Comparison of ENCODE assay signal across 9 cellular contexts in the genomic region with DNA sequence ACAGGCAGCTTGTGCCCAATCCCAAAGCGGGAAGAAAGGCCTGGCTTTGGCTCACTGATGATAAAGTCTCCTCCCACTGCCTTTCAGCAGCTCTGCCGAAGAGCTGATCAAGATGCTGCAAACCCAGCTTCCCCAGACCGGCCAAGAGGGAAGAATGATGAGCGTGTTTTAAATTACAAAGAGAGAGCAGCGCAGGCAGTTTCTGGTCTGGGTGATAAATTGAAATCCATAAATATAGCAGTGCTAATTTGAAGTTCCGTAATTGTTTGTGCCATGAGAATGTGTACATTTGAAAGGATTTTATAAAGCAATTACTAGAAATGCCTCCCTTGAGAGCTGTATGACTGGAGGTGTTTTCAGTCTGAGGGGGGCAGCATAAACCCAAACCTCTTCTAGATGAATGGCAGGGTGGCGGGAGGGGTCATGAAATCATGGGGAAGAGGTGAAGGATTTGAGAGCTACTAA.
DNase-seq lines count a peak whose midpoint lies in the region; ATAC-seq and TF ChIP-seq lines count a peak whose summit lies in the region.
"Had no signal": no experiment of that assay in that cellular context is flagged by ENCODE, and none has a peak within 500 bp of the region (broad histone marks: within the 10 kb centered on the region; RNA-seq: fewer than 3 reads in every experiment).

No MANE protein-coding gene starts in this region.

- no peaks in the 10 kb centered on the region for H3K4me1 Mint-ChIP-seq in T-cell
- H3K4me1 Mint-ChIP-seq: CD14-positive monocyte had no signal

- no peaks in the 10 kb centered on the region for H3K36me3 Mint-ChIP-seq in T-cell
- H3K36me3 Mint-ChIP-seq: CD14-positive monocyte had no signal

- no peak for TF ChIP-seq CTCF in astrocyte of the spinal cord (IDR thresholded peaks at IDR 0.05; ENCODE audit: low read depth, low read length)

- no peak overlapping the region for H3K4me3 Mint-ChIP-seq in T-cell
- H3K4me3 Mint-ChIP-seq: CD14-positive monocyte had no signal

- DNase-seq in DMS153 (lab: John Stamatoyannopoulos, UW) (peak; percentile 67), NCI-H146 treated with DMSO at 0.1 percent for 48 hours (lab: John Stamatoyannopoulos, UW; ENCODE audit: unreplicated experiment) (peak; percentile 56), astrocyte of the spinal cord (ENCODE audit: low read depth, low spot score) (peak; percentile 12), left colon (no peak), T-cell (no peak)
- no peak for DNase-seq in central memory CD4-positive, alpha-beta T cell

- intact Hi-C loops in left colon (cut with DNase I, micrococcal nuclease) = loop anchor here in 1 of 2 donors (10.0 kb wide), 1 partner anchor 270 kb away; no protein-coding TSS in a partner anchor

- peaks cover 3 to 9% of the 10 kb centered on the region in 2 donors for H3K27me3 Mint-ChIP-seq in T-cell

- ATAC-seq in left colon (peak; percentile 34), GM18498 (IDR thresholded peaks at IDR 0.05; ENCODE audit: unreplicated experiment) (no peak), HG03139 (IDR thresholded peaks at IDR 0.05; ENCODE audit: unreplicated experiment) (no peak), T-cell (replicated peaks in 1 of 4) (no peak)

- no peak overlapping the region for H3K27ac Mint-ChIP-seq in T-cell
- H3K27ac Mint-ChIP-seq: CD14-positive monocyte had no signal

- no peaks in the 10 kb centered on the region for H3K9me3 Mint-ChIP-seq in T-cell
- H3K9me3 Mint-ChIP-seq: CD14-positive monocyte had no signal

- no peak overlapping the region for H3K4me3 ChIP-seq in astrocyte of the spinal cord (ENCODE audit: low read depth, low read length)

- in situ Hi-C loops in astrocyte of the spinal cord (cut with HindIII; ENCODE audit: low sequenced_read_pairs) = no loop called here

- CTCF ChIA-PET in T-cell (lab: Charles Lee) = interaction anchor here in 1 of 2 donors (0.7 kb wide), 1 partner anchor 12 kb away, joined by 3 read pairs; no protein-coding TSS in a partner anchor

- POLR2A ChIA-PET in T-cell (lab: Charles Lee) = no interaction called here

Comparison
In these comparisons a context has a peak if more than half of its experiments do, and no peak if none do; other contexts are left out.
1. DNase-seq: peak in DMS153 (single experiment), NCI-H146 treated with DMSO at 0.1 percent for 48 hours (single experiment) and astrocyte of the spinal cord (single experiment); none in left colon (0 of 2), central memory CD4-positive, alpha-beta T cell (single experiment) and T-cell (0 of 34).